In genomic region chr18:46767217-46767616, GRCh38 we compare ENCODE assay signal across 2 cellular contexts.
A peak's percentile ranks its signal among the peaks of the same experiment; 100 is the strongest.
TF ChIP-seq lines count a peak whose summit lies in the region.

No MANE protein-coding gene starts in this region.

TF ChIP-seq in IMR-90, 13 proteins besides CTCF, POLR2A, EP300 and RAD21:
- no peak for TF ChIP-seq RFX5 (IDR thresholded peaks at IDR 0.05; ENCODE audit: low read depth, low read length)
- TF ChIP-seq MAZ (IDR thresholded peaks at IDR 0.05; ENCODE audit: borderline replicate concordance, low read depth, low read length): no peak
- peak; percentile 27; the same call in 1 of the 2 replicates for TF ChIP-seq USF2 (IDR thresholded peaks at IDR 0.05; ENCODE audit: low read depth, low read length)
TF ChIP-seq in IMR-90: peak in this region for 1.

TF ChIP-seq in H1, 55 proteins besides CTCF, POLR2A, EP300 and RAD21:
- peak; percentile 49 for TF ChIP-seq USF2 (IDR thresholded peaks at IDR 0.05; ENCODE audit: low read length)
- no peak for TF ChIP-seq TAF1 (IDR thresholded peaks at IDR 0.05; ENCODE audit: low read depth, low read length)
- TF ChIP-seq RXRA (IDR thresholded peaks at IDR 0.05; ENCODE audit: insufficient read depth, low read depth, low read length): no peak
- TF ChIP-seq MAFK (IDR thresholded peaks at IDR 0.05; ENCODE audit: low read depth, low read length): no peak
